26 cellular contexts compared by ENCODE assay signal in genomic region chr20:21995461-21995860, GRCh38.
"Had no signal": no experiment of that assay in that cellular context is flagged by ENCODE, and none has a peak within 500 bp of the region (broad histone marks: within the 10 kb centered on the region; RNA-seq: fewer than 3 reads in every experiment).

No MANE protein-coding gene starts in this region.

- H3K4me1 ChIP-seq: body of pancreas, esophagus squamous epithelium, gastroesophageal sphincter had no signal

- H3K27ac ChIP-seq: body of pancreas, epithelial cell of prostate, esophagus squamous epithelium, gastroesophageal sphincter had no signal

- H3K4me3 ChIP-seq: body of pancreas, esophagus squamous epithelium, gastroesophageal sphincter had no signal

- H3K27me3 ChIP-seq: body of pancreas, esophagus squamous epithelium had no signal

- H3K36me3 ChIP-seq: esophagus squamous epithelium, gastroesophageal sphincter had no signal

- ATAC-seq: activated CD8-positive, alpha-beta T cell treated with anti-CD3 and anti-CD28 coated beads for 36 hours; activated T-cell treated with anti-CD3 and anti-CD28 coated beads, Interleukin-2, amount 50 U/mL, for 4 hours; activated T-helper 17 cell treated with anti-CD3 and anti-CD28 coated beads, Interleukin-2, amount 50 U/mL, for 72 hours; body of pancreas; gastroesophageal sphincter; T-helper 17 cell; WTC11 had no signal

- H3K9me3 ChIP-seq: body of pancreas, esophagus squamous epithelium, gastroesophageal sphincter had no signal

- DNase-seq: activated CD4-positive, alpha-beta T cell treated with anti-CD3 and anti-CD28 coated beads for 1 hour; activated CD4-positive, alpha-beta T cell treated with anti-CD3 and anti-CD28 coated beads for 4 hours; activated CD4-positive, alpha-beta T cell treated with anti-CD3 and anti-CD28 coated beads, Interleukin-2, amount 50 U/mL, for 1 hour; activated CD4-positive, alpha-beta T cell treated with anti-CD3 and anti-CD28 coated beads, Interleukin-2, amount 50 U/mL, for 48 hours; activated CD8-positive, alpha-beta memory T cell treated with anti-CD3 and anti-CD28 coated beads for 24 hours; activated CD8-positive, alpha-beta T cell treated with anti-CD3 and anti-CD28 coated beads for 36 hours; activated effector memory CD4-positive, alpha-beta T cell treated with Interleukin-2 at 50 U/mL for 16 hours; activated gamma-delta T cell treated with Interleukin-2 at 50 U/mL for 16 hours; activated naive CD4-positive, alpha-beta T cell treated with anti-CD3 and anti-CD28 coated beads, Interleukin-2, amount 50 U/mL, for 16 hours; activated naive CD4-positive, alpha-beta T cell treated with Interleukin-2 at 50 U/mL for 16 hours; activated T-cell treated with anti-CD3 and anti-CD28 coated beads, Interleukin-2, amount 50 U/mL, for 4 hours; amniotic stem cell; anterior cingulate cortex; body of pancreas; caudate nucleus; cortex of kidney; effector CD8-positive, alpha-beta T cell; esophagus squamous epithelium; foreskin melanocyte; T-helper 1 cell; T-helper 17 cell; T1000 had no signal
